Comparison of ENCODE assay signal across 1 cellular context in genomic region chr12:101940400-101940950, GRCh38.
TF ChIP-seq lines count a peak whose summit lies in the region.

No MANE protein-coding gene starts in this region.

TF ChIP-seq in HEK293, 187 proteins besides CTCF, POLR2A, EP300 and RAD21 (continued from another document):
- TF ChIP-seq, protein P1, sequence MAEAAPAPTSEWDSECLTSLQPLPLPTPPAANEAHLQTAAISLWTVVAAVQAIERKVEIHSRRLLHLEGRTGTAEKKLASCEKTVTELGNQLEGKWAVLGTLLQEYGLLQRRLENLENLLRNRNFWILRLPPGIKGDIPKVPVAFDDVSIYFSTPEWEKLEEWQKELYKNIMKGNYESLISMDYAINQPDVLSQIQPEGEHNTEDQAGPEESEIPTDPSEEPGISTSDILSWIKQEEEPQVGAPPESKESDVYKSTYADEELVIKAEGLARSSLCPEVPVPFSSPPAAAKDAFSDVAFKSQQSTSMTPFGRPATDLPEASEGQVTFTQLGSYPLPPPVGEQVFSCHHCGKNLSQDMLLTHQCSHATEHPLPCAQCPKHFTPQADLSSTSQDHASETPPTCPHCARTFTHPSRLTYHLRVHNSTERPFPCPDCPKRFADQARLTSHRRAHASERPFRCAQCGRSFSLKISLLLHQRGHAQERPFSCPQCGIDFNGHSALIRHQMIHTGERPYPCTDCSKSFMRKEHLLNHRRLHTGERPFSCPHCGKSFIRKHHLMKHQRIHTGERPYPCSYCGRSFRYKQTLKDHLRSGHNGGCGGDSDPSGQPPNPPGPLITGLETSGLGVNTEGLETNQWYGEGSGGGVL (tag by site-specific recombination; IDR thresholded peaks at IDR 0.05) = peak; percentile 69
- no peak for TF ChIP-seq ZNF157 (tag by site-specific recombination; IDR thresholded peaks at IDR 0.05)
- TF ChIP-seq ZNF140 (tag by site-specific recombination; IDR thresholded peaks at IDR 0.05) = no peak
- TF ChIP-seq ZNF404 (tag by site-specific recombination; IDR thresholded peaks at IDR 0.05) = no peak
- no peak for TF ChIP-seq HOXA7 (CRISPR knock-in tag; IDR thresholded peaks at IDR 0.05; ENCODE audit: borderline replicate concordance)
- TF ChIP-seq ZNF174 (tag by site-specific recombination; IDR thresholded peaks at IDR 0.05) = no peak
- TF ChIP-seq ZFHX2 (tag by site-specific recombination; conservative IDR thresholded peaks at IDR 0.05) = peak; percentile 27; the same call in 1 of the 2 replicates
- no peak for TF ChIP-seq PRDM1 (tag by site-specific recombination; IDR thresholded peaks at IDR 0.05)
